9 cellular contexts compared by ENCODE assay signal in the genomic region with DNA sequence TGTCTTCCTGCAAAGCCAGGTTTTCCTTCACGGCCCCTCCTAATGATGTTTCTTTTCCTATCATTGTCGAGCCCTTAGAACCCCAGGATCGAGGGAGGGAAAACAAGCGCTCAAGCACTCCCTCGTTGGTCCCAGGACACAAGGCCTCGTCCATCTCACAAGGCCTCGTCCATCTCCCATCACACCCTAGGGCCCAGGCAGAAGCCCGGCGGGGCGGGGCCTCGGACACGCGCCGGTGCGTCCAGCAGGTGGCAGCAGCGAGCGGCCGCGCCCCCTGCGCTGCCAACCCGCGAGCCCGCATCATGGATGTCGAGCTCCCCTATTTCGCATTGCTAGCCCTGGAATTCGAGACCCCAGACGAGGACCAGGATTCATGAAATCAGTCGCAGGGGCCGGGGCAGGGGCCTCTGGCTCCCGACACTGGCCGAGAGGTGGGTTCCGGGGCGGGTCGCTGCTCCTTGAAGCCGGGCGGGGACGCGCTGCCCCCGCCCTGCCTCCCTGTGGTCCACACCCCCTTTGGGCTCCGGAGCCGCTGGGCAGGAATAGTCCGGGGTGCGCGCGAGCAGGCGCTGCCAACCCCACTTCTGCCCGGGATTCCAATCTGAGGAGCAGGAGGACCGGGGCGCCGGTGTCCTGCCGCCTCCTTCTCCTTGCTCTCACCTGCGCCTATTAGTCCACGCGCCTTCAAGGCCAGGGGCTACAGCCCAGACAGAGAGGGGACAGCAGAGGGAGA. TPM values are rescaled to one million over a fixed set of nuclear protein-coding genes. Genes with fewer than 3 reads are reported as not detected.
A peak's percentile ranks its signal among the peaks of the same experiment; 100 is the strongest.
DNase-seq lines count a peak whose midpoint lies in the region; ATAC-seq and TF ChIP-seq lines count a peak whose summit lies in the region.
"Had no signal": no experiment of that assay in that cellular context is flagged by ENCODE, and none has a peak within 500 bp of the region (broad histone marks: within the 10 kb centered on the region; RNA-seq: fewer than 3 reads in every experiment).

A gene (plus strand): TSS at position 270 of the 733 bp plus-strand sequence. CDS start 603 bp downstream, outside the sequence.

- no peaks in the 10 kb centered on the region for H3K9me3 Mint-ChIP-seq in natural killer cell treated with Interleukin-12 subunit alpha and Interleukin-12 subunit beta and Interleukin-15 and Interleukin-18, amount 100 ng/mL, for 72 hours

- peak; percentile 81 for TF ChIP-seq CTCF in BE2C (IDR thresholded peaks at IDR 0.05; ENCODE audit: low read depth, low read length)
- peak; percentile 41 for TF ChIP-seq CTCF in fibroblast of pulmonary artery (IDR thresholded peaks at IDR 0.05; ENCODE audit: low read length, missing control alignments)

- no peaks in the 10 kb centered on the region for H3K36me3 Mint-ChIP-seq in natural killer cell treated with Interleukin-12 subunit alpha and Interleukin-12 subunit beta and Interleukin-15 and Interleukin-18, amount 100 ng/mL, for 72 hours

- DNase-seq in BE2C (peak; percentile 72), GM19238 (ENCODE audit: insufficient read length, low spot score) (peak; percentile 66), fibroblast of pulmonary artery (ENCODE audit: low read depth) (peak; percentile 74)
- DNase-seq in activated effector memory CD4-positive, alpha-beta T cell treated with Interleukin-2 at 50 U/mL for 16 hours: peak; percentile 62
- DNase-seq in natural killer cell treated with Interleukin-12 subunit alpha and Interleukin-12 subunit beta and Interleukin-15 and Interleukin-18, amount 100 ng/mL, for 72 hours (ENCODE audit: low spot score): peak; percentile 70
- DNase-seq in stimulated activated naive CD4-positive, alpha-beta T cell (lab: John Stamatoyannopoulos, UW): peak; percentile 28 to 79 (median 58)

- H3K4me3 ChIP-seq in BE2C (ENCODE audit: low read depth, low read length) (peak within 1 kb of the TSS; percentile 71), fibroblast of pulmonary artery (replicated peaks; ENCODE audit: low read depth, low read length) (peak within 1 kb of the TSS; percentile 88)

- H3K36me3 ChIP-seq in BE2C: no peaks in the 10 kb centered on the region

- peaks cover 0 to 2% of the 10 kb centered on the region in 2 donors for H3K4me1 Mint-ChIP-seq in natural killer cell treated with Interleukin-12 subunit alpha and Interleukin-12 subunit beta and Interleukin-15 and Interleukin-18, amount 100 ng/mL, for 72 hours (ENCODE audit: low read depth in 2 of 2)

- ATAC-seq in HG03378 (IDR thresholded peaks at IDR 0.05; ENCODE audit: unreplicated experiment): peak; percentile 75
- ATAC-seq in natural killer cell treated with Interleukin-12 subunit alpha and Interleukin-12 subunit beta and Interleukin-15 and Interleukin-18, amount 100 ng/mL, for 72 hours: peak; percentile 92

- no peak within 1 kb of the TSS for H3K27ac Mint-ChIP-seq in natural killer cell treated with Interleukin-12 subunit alpha and Interleukin-12 subunit beta and Interleukin-15 and Interleukin-18, amount 100 ng/mL, for 72 hours

- peak within 1 kb of the TSS; percentile 49 for H3K4me3 Mint-ChIP-seq in natural killer cell treated with Interleukin-12 subunit alpha and Interleukin-12 subunit beta and Interleukin-15 and Interleukin-18, amount 100 ng/mL, for 72 hours

- H3K27me3 ChIP-seq in BE2C: no peaks in the 10 kb centered on the region; the same call in 1 of the 2 replicates

- peaks cover 19 to 24% of the 10 kb centered on the region in 2 donors for H3K27me3 Mint-ChIP-seq in natural killer cell treated with Interleukin-12 subunit alpha and Interleukin-12 subunit beta and Interleukin-15 and Interleukin-18, amount 100 ng/mL, for 72 hours

- H3K4me1 ChIP-seq in BE2C: no peaks in the 10 kb centered on the region

- H3K9me3 ChIP-seq in BE2C: no peaks in the 10 kb centered on the region

TF ChIP-seq in PFSK-1, 5 proteins besides CTCF, POLR2A, EP300 and RAD21:
- TF ChIP-seq TAF1 (IDR thresholded peaks at IDR 0.05; ENCODE audit: borderline replicate concordance, insufficient read depth, low read length): no peak
- TF ChIP-seq, protein P1, sequence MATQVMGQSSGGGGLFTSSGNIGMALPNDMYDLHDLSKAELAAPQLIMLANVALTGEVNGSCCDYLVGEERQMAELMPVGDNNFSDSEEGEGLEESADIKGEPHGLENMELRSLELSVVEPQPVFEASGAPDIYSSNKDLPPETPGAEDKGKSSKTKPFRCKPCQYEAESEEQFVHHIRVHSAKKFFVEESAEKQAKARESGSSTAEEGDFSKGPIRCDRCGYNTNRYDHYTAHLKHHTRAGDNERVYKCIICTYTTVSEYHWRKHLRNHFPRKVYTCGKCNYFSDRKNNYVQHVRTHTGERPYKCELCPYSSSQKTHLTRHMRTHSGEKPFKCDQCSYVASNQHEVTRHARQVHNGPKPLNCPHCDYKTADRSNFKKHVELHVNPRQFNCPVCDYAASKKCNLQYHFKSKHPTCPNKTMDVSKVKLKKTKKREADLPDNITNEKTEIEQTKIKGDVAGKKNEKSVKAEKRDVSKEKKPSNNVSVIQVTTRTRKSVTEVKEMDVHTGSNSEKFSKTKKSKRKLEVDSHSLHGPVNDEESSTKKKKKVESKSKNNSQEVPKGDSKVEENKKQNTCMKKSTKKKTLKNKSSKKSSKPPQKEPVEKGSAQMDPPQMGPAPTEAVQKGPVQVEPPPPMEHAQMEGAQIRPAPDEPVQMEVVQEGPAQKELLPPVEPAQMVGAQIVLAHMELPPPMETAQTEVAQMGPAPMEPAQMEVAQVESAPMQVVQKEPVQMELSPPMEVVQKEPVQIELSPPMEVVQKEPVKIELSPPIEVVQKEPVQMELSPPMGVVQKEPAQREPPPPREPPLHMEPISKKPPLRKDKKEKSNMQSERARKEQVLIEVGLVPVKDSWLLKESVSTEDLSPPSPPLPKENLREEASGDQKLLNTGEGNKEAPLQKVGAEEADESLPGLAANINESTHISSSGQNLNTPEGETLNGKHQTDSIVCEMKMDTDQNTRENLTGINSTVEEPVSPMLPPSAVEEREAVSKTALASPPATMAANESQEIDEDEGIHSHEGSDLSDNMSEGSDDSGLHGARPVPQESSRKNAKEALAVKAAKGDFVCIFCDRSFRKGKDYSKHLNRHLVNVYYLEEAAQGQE (IDR thresholded peaks at IDR 0.05; ENCODE audit: insufficient read depth in 1 of 2, low read depth in 2 of 2, low read length in 2 of 2): no peak
- TF ChIP-seq POLR2AphosphoS5 (IDR thresholded peaks at IDR 0.05; ENCODE audit: low read depth, low read length): no peak
- TF ChIP-seq FOXP2 (optimal IDR thresholded peaks at IDR 0.05; ENCODE audit: borderline replicate concordance, extremely low read depth, extremely low read length, insufficient read depth): peak; percentile 50
- no peak for TF ChIP-seq SIN3A (IDR thresholded peaks at IDR 0.05; ENCODE audit: borderline replicate concordance, insufficient read depth, low read length)

RNA-seq across cellular contexts. Expression of the gene that starts here (rescaled TPM):
- polyA plus RNA-seq in BE2C (2012; ENCODE audit: insufficient read depth, insufficient read length, low read depth): 4.6 TPM
- 0.06 TPM for polyA plus RNA-seq in PFSK-1 (2012; ENCODE audit: insufficient read length, low read depth)
- total RNA-seq in natural killer cell treated with Interleukin-12 subunit alpha and Interleukin-12 subunit beta and Interleukin-15 and Interleukin-18, amount 100 ng/mL, for 72 hours: not detected
- total RNA-seq: activated CD8-positive, alpha-beta memory T cell treated with anti-CD3 and anti-CD28 coated beads for 36 hours had no signal

Comparison
In these comparisons a context has a peak if more than half of its experiments do, and no peak if none do; other contexts are left out.
1. Peak in every context shown above with its lines: DNase-seq, ATAC-seq and H3K4me3 ChIP-seq.
2. Peak in DNase-seq and ATAC-seq in natural killer cell treated with Interleukin-12 subunit alpha and Interleukin-12 subunit beta and Interleukin-15 and Interleukin-18, amount 100 ng/mL, for 72 hours; RNA of the gene not detected or under 1 TPM.